ENCODE assay signal across 31 cellular contexts in genomic region chr9:91894023-91894422, GRCh38. TPM values are rescaled to one million over a fixed set of nuclear protein-coding genes. Genes with fewer than 3 reads are reported as not detected.
"Had no signal": no experiment of that assay in that cellular context is flagged by ENCODE, and none has a peak within 500 bp of the region (broad histone marks: within the 10 kb centered on the region; RNA-seq: fewer than 3 reads in every experiment).

No MANE protein-coding gene starts in this region.

- H2AFZ ChIP-seq: neural progenitor cell had no signal

- H3K36me3 ChIP-seq: left lung, neural progenitor cell, spleen, upper lobe of left lung, vagina had no signal

- FAIRE-seq: colon, frontal cortex, TTC549 had no signal

- H3K27ac Mint-ChIP-seq: activated CD4-positive, alpha-beta memory T cell treated with anti-CD3 and anti-CD28 coated beads for 36 hours; activated CD4-positive, alpha-beta T cell treated with anti-CD3 and anti-CD28 coated beads, Interleukin-2, amount 10 ng/mL, durations not matched to agents 24 days and 14 days; activated naive CD4-positive, alpha-beta T cell treated with anti-CD3 and anti-CD28 coated beads, Interleukin-2, amount 10 ng/mL, durations not matched to agents 7 days and 5 days; activated naive CD8-positive, alpha-beta T cell treated with anti-CD3 and anti-CD28 coated beads, Interleukin-2, amount 50 U/mL, for 24 hours; activated T-helper 1 cell treated with anti-CD3 and anti-CD28 coated beads, Interleukin-12 subunit alpha, Interleukin-12 subunit beta, Interleukin-2, Interleukin-4 antibody, amounts not matched to agents 30 ng/mL and 10 ng/mL and 1 ng/mL, durations not matched to agents 14 hours and 24 hours and 36 hours; mesothelial cell of epicardium; naive thymus-derived CD4-positive, alpha-beta T cell had no signal

- H3K27ac ChIP-seq: left lung, neural progenitor cell, spleen, vagina, VCaP had no signal

- H3K9me3 ChIP-seq: left lung, spleen, upper lobe of left lung, vagina had no signal

- ATAC-seq: activated naive CD8-positive, alpha-beta T cell treated with anti-CD3 and anti-CD28 coated beads, Interleukin-2, amount 50 U/mL, for 24 hours; left lung; naive thymus-derived CD4-positive, alpha-beta T cell; right cardiac atrium had no signal

- DNase-seq: activated CD4-positive, alpha-beta memory T cell treated with anti-CD3 and anti-CD28 coated beads for 36 hours; activated CD4-positive, alpha-beta T cell treated with anti-CD3 and anti-CD28 coated beads, Interleukin-2, amount 10 ng/mL, durations not matched to agents 24 days and 14 days; activated CD4-positive, CD25-positive, alpha-beta regulatory T cell treated with anti-CD3 and anti-CD28 coated beads, Interleukin-2, amount 50 U/mL, for 72 hours; activated CD8-positive, alpha-beta memory T cell treated with anti-CD3 and anti-CD28 coated beads, Interleukin-2, amount 50 U/mL, for 4 hours; activated gamma-delta T cell; activated naive CD4-positive, alpha-beta T cell treated with anti-CD3 and anti-CD28 coated beads, Interleukin-2, amount 10 ng/mL, durations not matched to agents 7 days and 5 days; activated naive CD8-positive, alpha-beta T cell treated with anti-CD3 and anti-CD28 coated beads, Interleukin-2, amount 50 U/mL, for 24 hours; activated T-cell treated with anti-CD3 and anti-CD28 coated beads, Interleukin-2, amount 50 U/mL, for 1 hour; amygdala; central memory CD4-positive, alpha-beta T cell; effector CD8-positive, alpha-beta T cell; left lung; naive thymus-derived CD4-positive, alpha-beta T cell; occipital lobe; right cardiac atrium; spleen; stimulated activated CD4-positive, alpha-beta T cell treated with anti-CD3 and anti-CD28 coated beads, Interleukin-2, amount 100 ng/mL, for 48 hours; stimulated activated naive CD4-positive, alpha-beta T cell treated with Interleukin-2 at 50 U/mL for 16 hours; upper lobe of left lung had no signal

- H3K4me2 ChIP-seq: neural progenitor cell had no signal

- H3K36me3 Mint-ChIP-seq: activated CD4-positive, alpha-beta memory T cell treated with anti-CD3 and anti-CD28 coated beads for 36 hours; activated naive CD4-positive, alpha-beta T cell treated with anti-CD3 and anti-CD28 coated beads, Interleukin-2, amount 10 ng/mL, durations not matched to agents 7 days and 5 days; mesothelial cell of epicardium had no signal

- H3K27me3 ChIP-seq: neural progenitor cell, upper lobe of left lung, vagina had no signal

- H3K9me3 Mint-ChIP-seq: activated CD4-positive, alpha-beta memory T cell treated with anti-CD3 and anti-CD28 coated beads for 36 hours; activated CD4-positive, alpha-beta T cell treated with anti-CD3 and anti-CD28 coated beads, Interleukin-2, amount 10 ng/mL, durations not matched to agents 24 days and 14 days; activated naive CD4-positive, alpha-beta T cell treated with anti-CD3 and anti-CD28 coated beads, Interleukin-2, amount 10 ng/mL, durations not matched to agents 7 days and 5 days; activated naive CD8-positive, alpha-beta T cell treated with anti-CD3 and anti-CD28 coated beads, Interleukin-2, amount 50 U/mL, for 24 hours; activated T-helper 1 cell treated with anti-CD3 and anti-CD28 coated beads, Interleukin-12 subunit alpha, Interleukin-12 subunit beta, Interleukin-2, Interleukin-4 antibody, amounts not matched to agents 30 ng/mL and 10 ng/mL and 1 ng/mL, durations not matched to agents 14 hours and 24 hours and 36 hours; mesothelial cell of epicardium; neural progenitor cell had no signal

- H3K4me3 ChIP-seq: left lung, lung, neural progenitor cell, spleen, upper lobe of left lung, vagina had no signal

- H3K4me3 Mint-ChIP-seq: activated CD4-positive, alpha-beta memory T cell treated with anti-CD3 and anti-CD28 coated beads for 36 hours; activated CD4-positive, alpha-beta T cell treated with anti-CD3 and anti-CD28 coated beads, Interleukin-2, amount 10 ng/mL, durations not matched to agents 24 days and 14 days; activated naive CD4-positive, alpha-beta T cell treated with anti-CD3 and anti-CD28 coated beads, Interleukin-2, amount 10 ng/mL, durations not matched to agents 7 days and 5 days; activated naive CD8-positive, alpha-beta T cell treated with anti-CD3 and anti-CD28 coated beads, Interleukin-2, amount 50 U/mL, for 24 hours; activated T-helper 1 cell treated with anti-CD3 and anti-CD28 coated beads, Interleukin-12 subunit alpha, Interleukin-12 subunit beta, Interleukin-2, Interleukin-4 antibody, amounts not matched to agents 30 ng/mL and 10 ng/mL and 1 ng/mL, durations not matched to agents 14 hours and 24 hours and 36 hours; mesothelial cell of epicardium; naive thymus-derived CD4-positive, alpha-beta T cell had no signal

- H3K4me1 Mint-ChIP-seq: activated naive CD4-positive, alpha-beta T cell treated with anti-CD3 and anti-CD28 coated beads, Interleukin-2, amount 10 ng/mL, durations not matched to agents 7 days and 5 days; activated naive CD8-positive, alpha-beta T cell treated with anti-CD3 and anti-CD28 coated beads, Interleukin-2, amount 50 U/mL, for 24 hours had no signal

- H3K9ac ChIP-seq: neural progenitor cell had no signal

RNA-seq across cellular contexts. Expression of gene ROR2, which starts 56.0 kb away (rescaled TPM):
- total RNA-seq: activated CD8-positive, alpha-beta memory T cell treated with anti-CD3 and anti-CD28 coated beads for 36 hours; dermis microvascular lymphatic vessel endothelial cell; pulmonary artery endothelial cell had no signal
- polyA plus RNA-seq: naive thymus-derived CD4-positive, alpha-beta T cell had no signal
